ENCODE assay signal across 9 cellular contexts in genomic region chr22:19880786-19881569, GRCh38. TPM values are rescaled to one million over a fixed set of nuclear protein-coding genes. Genes with fewer than 3 reads are reported as not detected.
DNase-seq lines count a peak whose midpoint lies in the region; ATAC-seq and TF ChIP-seq lines count a peak whose summit lies in the region.
"Had no signal": no experiment of that assay in that cellular context is flagged by ENCODE, and none has a peak within 500 bp of the region (broad histone marks: within the 10 kb centered on the region; RNA-seq: fewer than 3 reads in every experiment).

No MANE protein-coding gene starts in this region.

- DNase-seq in activated CD8-positive, alpha-beta memory T cell treated with anti-CD3 and anti-CD28 coated beads, Interleukin-2, amount 50 U/mL, for 48 hours: peak; percentile 40
- no peak for DNase-seq in activated CD8-positive, alpha-beta memory T cell treated with anti-CD3 and anti-CD28 coated beads, Interleukin-2, amount 50 U/mL, for 4 hours
- DNase-seq in MCF 10A (ENCODE audit: unreplicated experiment) (peak; percentile 84), iris pigment epithelial cell (ENCODE audit: low read depth) (peak; percentile 96), type B pancreatic cell (ENCODE audit: extremely low spot score, unreplicated experiment) (peak; percentile 81)

- intact Hi-C loops in MCF 10A (cut with micrococcal nuclease): loop anchor here (2.0 kb wide), 1 partner anchor 26 kb away; the partner anchor contains the start of genes GNB1L and RTL10

- H3K27ac Mint-ChIP-seq in MCF 10A (ENCODE audit: low read depth, unreplicated experiment): peak overlapping the region; percentile 81
- H3K27ac Mint-ChIP-seq in type B pancreatic cell: peak overlapping the region; percentile 95
- H3K27ac Mint-ChIP-seq: B cell had no signal

- no peaks in the 10 kb centered on the region for H3K9me3 Mint-ChIP-seq in MCF 10A (ENCODE audit: unreplicated experiment)
- no peaks in the 10 kb centered on the region for H3K9me3 Mint-ChIP-seq in type B pancreatic cell

- ATAC-seq in GM18907 (IDR thresholded peaks at IDR 0.05; ENCODE audit: unreplicated experiment) (no peak), GM21737 (IDR thresholded peaks at IDR 0.05; ENCODE audit: unreplicated experiment) (no peak), GM19351 (IDR thresholded peaks at IDR 0.05; ENCODE audit: unreplicated experiment) (no peak)

- H3K36me3 Mint-ChIP-seq in MCF 10A (ENCODE audit: insufficient read depth, unreplicated experiment) (no peaks in the 10 kb centered on the region), type B pancreatic cell (peaks cover 3% of the 10 kb centered on the region)

- H3K4me3 Mint-ChIP-seq in MCF 10A (ENCODE audit: unreplicated experiment) (peak overlapping the region; percentile 44), type B pancreatic cell (peak overlapping the region; percentile 80)
- H3K4me3 Mint-ChIP-seq: B cell had no signal

- no TSS peak for BruUV-seq in MCF 10A (replicated peaks; lab: Mats Ljungman, UMichigan)

- POLR2A ChIA-PET in MCF 10A (lab: Yijun Ruan, JAX): interaction anchor here (0.5 to 2.1 kb wide), 5 partner anchors 14 to 133 kb away, joined by 3 to 16 read pairs (median 4); partner anchors contain the start of genes GNB1L and RTL10

- H3K27me3 Mint-ChIP-seq in MCF 10A (ENCODE audit: insufficient read depth, unreplicated experiment) (no peaks in the 10 kb centered on the region), type B pancreatic cell (peaks cover 4% of the 10 kb centered on the region)
- H3K27me3 Mint-ChIP-seq: B cell had no signal

- TF ChIP-seq CTCF in MCF 10A (IDR thresholded peaks at IDR 0.05; ENCODE audit: unreplicated experiment): no peak
- TF ChIP-seq CTCF in type B pancreatic cell (conservative IDR thresholded peaks at IDR 0.05): no peak

- CTCF ChIA-PET in MCF 10A (lab: Yijun Ruan, JAX): interaction anchor here (0.6 to 1.1 kb wide), 3 partner anchors 29 to 1823 kb away, joined by 3 to 4 read pairs (median 3); no protein-coding TSS in a partner anchor

- peaks cover 48% of the 10 kb centered on the region for H3K4me1 Mint-ChIP-seq in MCF 10A (ENCODE audit: insufficient read depth, unreplicated experiment)
- peaks cover 25% of the 10 kb centered on the region for H3K4me1 Mint-ChIP-seq in type B pancreatic cell (ENCODE audit: unreplicated experiment)

RNA-seq across cellular contexts. Expression of gene GNB1L, which starts 26.3 kb away (rescaled TPM):
- 4.3 and 7.1 TPM in 2 replicates for total RNA-seq in MCF 10A (2022)
- total RNA-seq in type B pancreatic cell (ENCODE audit: low replicate concordance): 7.5 and 7.7 TPM in 2 replicates

RNA-seq across cellular contexts. Expression of gene RTL10, which starts 26.3 kb away (rescaled TPM):
- total RNA-seq in MCF 10A (2022): 16.8 and 20.6 TPM in 2 replicates
- total RNA-seq in type B pancreatic cell (ENCODE audit: low replicate concordance): 28.8 and 39.1 TPM in 2 replicates
